Comparison of ENCODE assay signal across 20 cellular contexts in the genomic region with DNA sequence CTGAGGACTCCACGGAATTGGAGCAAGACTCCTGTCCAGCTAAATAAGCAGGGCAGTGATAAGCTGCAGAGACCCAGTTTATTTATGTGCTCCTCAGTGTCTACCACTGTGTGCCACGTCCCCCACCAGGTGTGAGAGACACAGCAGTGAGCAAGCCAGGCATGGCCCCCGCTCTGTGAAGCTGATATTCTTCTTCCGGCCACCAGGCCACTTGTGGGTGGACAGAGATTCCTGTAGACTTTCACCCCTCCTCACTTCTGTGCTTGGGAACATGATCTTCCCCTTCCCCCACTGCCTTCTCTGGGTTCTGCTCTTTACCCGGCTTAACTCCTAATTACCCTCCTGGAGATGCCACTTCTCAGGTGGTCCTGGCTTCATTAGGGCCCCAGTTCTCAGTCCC.
"Had no signal": no experiment of that assay in that cellular context is flagged by ENCODE, and none has a peak within 500 bp of the region (broad histone marks: within the 10 kb centered on the region; RNA-seq: fewer than 3 reads in every experiment).

No MANE protein-coding gene starts in this region.

- H3K27ac Mint-ChIP-seq: activated CD4-positive, alpha-beta T cell treated with anti-CD3 and anti-CD28 coated beads, Interleukin-2, amount 10 ng/mL, durations not matched to agents 7 days and 5 days; activated naive CD4-positive, alpha-beta T cell treated with anti-CD3 and anti-CD28 coated beads, Interleukin-2, amount 10 ng/mL, durations not matched to agents 7 days and 5 days; dendritic cell treated with granulocyte-macrophage colony-stimulating factor and Interleukin-4, amounts not matched to agents 40 ng/mL and 50 ng/mL, for 4 days; type B pancreatic cell had no signal

- H3K9me3 ChIP-seq: gastrocnemius medialis, heart right ventricle, left lung, mucosa of descending colon had no signal

- H3K4me1 ChIP-seq: heart right ventricle, left lung had no signal

- H3K4me3 ChIP-seq: gastrocnemius medialis, heart right ventricle, left lung, mucosa of descending colon, skin epidermis had no signal

- H3K27ac ChIP-seq: heart right ventricle, left lung, skin epidermis had no signal

- ATAC-seq: gastrocnemius medialis; heart right ventricle; left lung; mucosa of descending colon; naive thymus-derived CD4-positive, alpha-beta T cell had no signal

- H3K4me3 Mint-ChIP-seq: activated CD4-positive, alpha-beta T cell treated with anti-CD3 and anti-CD28 coated beads, Interleukin-2, amount 10 ng/mL, durations not matched to agents 7 days and 5 days; activated naive CD4-positive, alpha-beta T cell treated with anti-CD3 and anti-CD28 coated beads, Interleukin-2, amount 10 ng/mL, durations not matched to agents 7 days and 5 days; brain; central memory CD8-positive, alpha-beta T cell; dendritic cell treated with granulocyte-macrophage colony-stimulating factor and Interleukin-4, amounts not matched to agents 40 ng/mL and 50 ng/mL, for 4 days; naive thymus-derived CD4-positive, alpha-beta T cell; type B pancreatic cell had no signal

- H3K4me1 Mint-ChIP-seq: activated CD4-positive, alpha-beta T cell treated with anti-CD3 and anti-CD28 coated beads, Interleukin-2, amount 10 ng/mL, durations not matched to agents 7 days and 5 days; activated naive CD4-positive, alpha-beta T cell treated with anti-CD3 and anti-CD28 coated beads, Interleukin-2, amount 10 ng/mL, durations not matched to agents 7 days and 5 days; brain had no signal

- DNase-seq: activated CD4-positive, alpha-beta T cell treated with anti-CD3 and anti-CD28 coated beads, Interleukin-2, amount 10 ng/mL, durations not matched to agents 7 days and 5 days; activated CD4-positive, CD25-positive, alpha-beta regulatory T cell; activated naive CD4-positive, alpha-beta T cell treated with anti-CD3 and anti-CD28 coated beads, Interleukin-2, amount 10 ng/mL, durations not matched to agents 7 days and 5 days; amniotic stem cell; gastrocnemius medialis; heart right ventricle; islet precursor cell; left lung; mammary epithelial cell; mucosa of descending colon; naive thymus-derived CD4-positive, alpha-beta T cell; stimulated activated CD4-positive, alpha-beta T cell treated with anti-CD3 and anti-CD28 coated beads, Interleukin-15, amount 100 ng/mL, for 24 hours; stimulated activated CD4-positive, alpha-beta T cell treated with anti-CD3 and anti-CD28 coated beads, Interleukin-4, amount 100 ng/mL, for 1 hour; stimulated activated naive CD4-positive, alpha-beta T cell treated with Interleukin-2 at 50 U/mL for 16 hours; substantia nigra had no signal

- H3K27me3 Mint-ChIP-seq: activated CD4-positive, alpha-beta T cell treated with anti-CD3 and anti-CD28 coated beads, Interleukin-2, amount 10 ng/mL, durations not matched to agents 7 days and 5 days; activated naive CD4-positive, alpha-beta T cell treated with anti-CD3 and anti-CD28 coated beads, Interleukin-2, amount 10 ng/mL, durations not matched to agents 7 days and 5 days; brain; central memory CD8-positive, alpha-beta T cell; dendritic cell treated with granulocyte-macrophage colony-stimulating factor and Interleukin-4, amounts not matched to agents 40 ng/mL and 50 ng/mL, for 4 days; naive thymus-derived CD4-positive, alpha-beta T cell; type B pancreatic cell had no signal

- H3K27me3 ChIP-seq: gastrocnemius medialis, heart right ventricle, left lung had no signal

- H3K9me3 Mint-ChIP-seq: activated CD4-positive, alpha-beta T cell treated with anti-CD3 and anti-CD28 coated beads, Interleukin-2, amount 10 ng/mL, durations not matched to agents 7 days and 5 days; activated naive CD4-positive, alpha-beta T cell treated with anti-CD3 and anti-CD28 coated beads, Interleukin-2, amount 10 ng/mL, durations not matched to agents 7 days and 5 days; brain; central memory CD8-positive, alpha-beta T cell; dendritic cell treated with granulocyte-macrophage colony-stimulating factor and Interleukin-4, amounts not matched to agents 40 ng/mL and 50 ng/mL, for 4 days; naive thymus-derived CD4-positive, alpha-beta T cell; type B pancreatic cell had no signal
